In genomic region chrY:16474061-16474460, GRCh38 we compare ENCODE assay signal across 13 cellular contexts.
DNase-seq lines count a peak whose midpoint lies in the region; ATAC-seq lines count a peak whose summit lies in the region.
"Had no signal": no experiment of that assay in that cellular context is flagged by ENCODE, and none has a peak within 500 bp of the region (broad histone marks: within the 10 kb centered on the region; RNA-seq: fewer than 3 reads in every experiment).

No MANE protein-coding gene starts in this region.

- no peaks in the 10 kb centered on the region for H3K36me3 Mint-ChIP-seq in activated CD4-positive, alpha-beta T cell treated with anti-CD3 and anti-CD28 coated beads for 36 hours (ENCODE audit: low read depth)

- intact Hi-C loops in activated CD4-positive, alpha-beta T cell treated with anti-CD3 and anti-CD28 coated beads for 36 hours (cut with DNase I, micrococcal nuclease) = no loop called here

- DNase-seq in H4 (ENCODE audit: low spot score) (peak; percentile 2), M059J (ENCODE audit: low read depth) (peak; percentile 0), fibroblast of peridontal ligament (ENCODE audit: extremely low read depth) (peak; percentile 28), T-helper 2 cell (no peak), left lobe of liver (ENCODE audit: low spot score) (no peak)
- DNase-seq in activated CD4-positive, alpha-beta T cell treated with anti-CD3 and anti-CD28 coated beads for 36 hours = no peak
- DNase-seq: ACHN; AML-193; Caco-2; CD4-positive, alpha-beta T cell; GM23248; IMR-90 had no signal

- no peaks in the 10 kb centered on the region for H3K4me1 Mint-ChIP-seq in activated CD4-positive, alpha-beta T cell treated with anti-CD3 and anti-CD28 coated beads for 36 hours

- POLR2A ChIA-PET in activated CD4-positive, alpha-beta T cell treated with anti-CD3 and anti-CD28 coated beads for 36 hours (lab: Charles Lee) = no interaction called here

- H3K9me3 Mint-ChIP-seq in activated CD4-positive, alpha-beta T cell treated with anti-CD3 and anti-CD28 coated beads for 36 hours (ENCODE audit: low read depth) = no peaks in the 10 kb centered on the region
- H3K9me3 Mint-ChIP-seq: CD4-positive, alpha-beta T cell had no signal

- no peak overlapping the region for H3K4me3 Mint-ChIP-seq in activated CD4-positive, alpha-beta T cell treated with anti-CD3 and anti-CD28 coated beads for 36 hours
- H3K4me3 Mint-ChIP-seq: CD4-positive, alpha-beta T cell had no signal

- no peaks in the 10 kb centered on the region for H3K27me3 Mint-ChIP-seq in activated CD4-positive, alpha-beta T cell treated with anti-CD3 and anti-CD28 coated beads for 36 hours
- H3K27me3 Mint-ChIP-seq: CD4-positive, alpha-beta T cell had no signal

- no peak for ATAC-seq in activated CD4-positive, alpha-beta T cell treated with anti-CD3 and anti-CD28 coated beads for 36 hours
- no peak for ATAC-seq in left lobe of liver
- ATAC-seq: K562 had no signal

- CTCF ChIA-PET in activated CD4-positive, alpha-beta T cell treated with anti-CD3 and anti-CD28 coated beads for 36 hours (lab: Charles Lee) = no interaction called here

- no peak overlapping the region for H3K27ac Mint-ChIP-seq in activated CD4-positive, alpha-beta T cell treated with anti-CD3 and anti-CD28 coated beads for 36 hours
- H3K27ac Mint-ChIP-seq: CD4-positive, alpha-beta T cell had no signal

Comparison
In these comparisons a context has a peak if more than half of its experiments do, and no peak if none do; other contexts are left out.
1. DNase-seq: peak in H4 (single experiment), M059J (single experiment) and fibroblast of peridontal ligament (single experiment); none in T-helper 2 cell (0 of 5), activated CD4-positive, alpha-beta T cell treated with anti-CD3 and anti-CD28 coated beads for 36 hours (single experiment) and left lobe of liver (single experiment).